28 cellular contexts compared by ENCODE assay signal in genomic region chr10:76415559-76415958, GRCh38.
"Had no signal": no experiment of that assay in that cellular context is flagged by ENCODE, and none has a peak within 500 bp of the region (broad histone marks: within the 10 kb centered on the region; RNA-seq: fewer than 3 reads in every experiment).

No MANE protein-coding gene starts in this region.

- H3K9me3 ChIP-seq: esophagus squamous epithelium, lower lobe of right lung, prostate gland, testis, tibial artery, uterus had no signal

- H3K9ac ChIP-seq: neural progenitor cell had no signal

- H3K4me1 ChIP-seq: esophagus squamous epithelium, lower lobe of right lung, neural progenitor cell, prostate gland, testis, uterus had no signal

- H3K36me3 ChIP-seq: esophagus squamous epithelium, lower lobe of right lung, neural progenitor cell, prostate gland, right atrium auricular region, tibial artery, upper lobe of left lung, uterus had no signal

- DNase-seq: dermis blood vessel endothelial cell; effector memory CD4-positive, alpha-beta T cell; erythroblast; esophagus squamous epithelium; hypothalamus; immature natural killer cell; islet precursor cell; kidney glomerular epithelial cell; left ventricle myocardium superior; lower lobe of right lung; naive B cell; nucleus accumbens; stimulated activated CD4-positive, alpha-beta T cell treated with anti-CD3 and anti-CD28 coated beads, Interleukin-4, amount 100 ng/mL, for 4 hours; stimulated activated naive CD8-positive, alpha-beta T cell treated with anti-CD3 and anti-CD28 coated beads, Interleukin-15, Interleukin-2, amounts not matched to agents 100 U/mL and 50 U/mL, for 24 hours; substantia nigra; testis; tibial artery; upper lobe of left lung; uterus had no signal

- H3K27ac ChIP-seq: coronary artery, esophagus squamous epithelium, lower lobe of right lung, neural progenitor cell, prostate gland, right atrium auricular region, testis, tibial artery, upper lobe of left lung, uterus had no signal

- H3K4me2 ChIP-seq: neural progenitor cell had no signal

- H3K27me3 ChIP-seq: esophagus squamous epithelium, neural progenitor cell, right atrium auricular region, testis, tibial artery, upper lobe of left lung, uterus had no signal

- H2AFZ ChIP-seq: neural progenitor cell had no signal

- ATAC-seq: left ventricle myocardium superior; lower lobe of right lung; natural killer cell treated with Interleukin-12 subunit alpha and Interleukin-12 subunit beta and Interleukin-15 and Interleukin-18, amount 100 ng/mL, for 72 hours; sciatic nerve; stimulated activated memory B cell treated with anti-CD40 and anti-IgM and Interleukin-4, amounts not matched to agents 10 μg/mL and 1 μg/mL and 100 μg/mL, for 72 hours; stimulated activated naive CD8-positive, alpha-beta T cell treated with anti-CD3 and anti-CD28 coated beads, Interleukin-15, Interleukin-2, amounts not matched to agents 100 U/mL and 50 U/mL, for 24 hours had no signal

- H3K4me3 ChIP-seq: coronary artery, esophagus squamous epithelium, lower lobe of right lung, neural progenitor cell, prostate gland, right atrium auricular region, testis, tibial artery, upper lobe of left lung, uterus had no signal

- FAIRE-seq: endometrium, frontal cortex had no signal
